1 cellular context compared by ENCODE assay signal in the genomic region with DNA sequence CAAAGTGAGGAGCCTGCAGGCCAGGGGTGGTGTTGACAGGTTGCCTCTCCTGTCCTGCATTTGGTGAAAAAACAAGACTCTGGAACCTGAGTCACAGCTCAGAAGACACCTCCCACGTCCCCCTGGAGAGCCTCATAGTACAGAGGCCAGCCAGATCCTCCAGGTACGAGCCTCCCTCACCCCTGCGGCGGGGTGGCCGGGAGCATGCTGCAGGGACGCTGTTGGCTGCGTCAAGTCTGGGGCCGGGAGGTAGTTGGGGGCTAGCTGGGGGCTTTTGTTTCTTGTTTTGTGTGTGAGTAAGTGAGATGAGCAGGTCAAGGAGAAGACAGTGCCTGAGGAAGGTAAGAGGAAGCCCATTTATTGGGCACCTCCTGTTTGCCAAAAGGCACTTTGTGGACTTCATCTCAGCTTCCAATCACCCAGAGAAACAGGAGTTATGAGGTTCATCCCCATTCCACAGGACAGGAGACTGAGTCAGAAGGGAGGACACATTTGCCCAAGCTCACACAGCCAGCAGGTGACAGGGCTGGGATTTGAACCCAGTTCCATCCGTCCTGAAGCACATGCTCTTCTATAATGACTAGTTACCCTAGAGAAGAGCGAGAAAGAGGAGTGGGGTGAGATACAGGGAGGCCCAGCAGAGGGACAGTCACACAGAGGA.
TF ChIP-seq lines count a peak whose summit lies in the region.

No MANE protein-coding gene starts in this region.

TF ChIP-seq in HepG2, 621 proteins besides CTCF, POLR2A, EP300 and RAD21 (continues in another document):
- no peak for TF ChIP-seq SIX4 (CRISPR knock-in tag; IDR thresholded peaks at IDR 0.05)
- TF ChIP-seq ZNF75D (CRISPR knock-in tag; IDR thresholded peaks at IDR 0.05; ENCODE audit: borderline replicate concordance): no peak
- TF ChIP-seq, protein P1, sequence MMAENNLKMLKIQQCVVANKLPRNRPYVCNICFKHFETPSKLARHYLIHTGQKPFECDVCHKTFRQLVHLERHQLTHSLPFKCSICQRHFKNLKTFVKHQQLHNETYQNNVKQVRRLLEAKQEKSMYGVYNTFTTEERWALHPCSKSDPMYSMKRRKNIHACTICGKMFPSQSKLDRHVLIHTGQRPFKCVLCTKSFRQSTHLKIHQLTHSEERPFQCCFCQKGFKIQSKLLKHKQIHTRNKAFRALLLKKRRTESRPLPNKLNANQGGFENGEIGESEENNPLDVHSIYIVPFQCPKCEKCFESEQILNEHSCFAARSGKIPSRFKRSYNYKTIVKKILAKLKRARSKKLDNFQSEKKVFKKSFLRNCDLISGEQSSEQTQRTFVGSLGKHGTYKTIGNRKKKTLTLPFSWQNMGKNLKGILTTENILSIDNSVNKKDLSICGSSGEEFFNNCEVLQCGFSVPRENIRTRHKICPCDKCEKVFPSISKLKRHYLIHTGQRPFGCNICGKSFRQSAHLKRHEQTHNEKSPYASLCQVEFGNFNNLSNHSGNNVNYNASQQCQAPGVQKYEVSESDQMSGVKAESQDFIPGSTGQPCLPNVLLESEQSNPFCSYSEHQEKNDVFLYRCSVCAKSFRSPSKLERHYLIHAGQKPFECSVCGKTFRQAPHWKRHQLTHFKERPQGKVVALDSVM (CRISPR knock-in tag; IDR thresholded peaks at IDR 0.05): peak; percentile 13; the same call in 1 of the 2 replicates
- no peak for TF ChIP-seq GATAD2A (CRISPR knock-in tag; IDR thresholded peaks at IDR 0.05)
- TF ChIP-seq KDM1A (CRISPR knock-in tag; IDR thresholded peaks at IDR 0.05): peak; percentile 81; the same call in 1 of the 2 replicates
- TF ChIP-seq MEIS1 (CRISPR knock-in tag; IDR thresholded peaks at IDR 0.05; ENCODE audit: borderline replicate concordance): no peak
- TF ChIP-seq, protein P2, sequence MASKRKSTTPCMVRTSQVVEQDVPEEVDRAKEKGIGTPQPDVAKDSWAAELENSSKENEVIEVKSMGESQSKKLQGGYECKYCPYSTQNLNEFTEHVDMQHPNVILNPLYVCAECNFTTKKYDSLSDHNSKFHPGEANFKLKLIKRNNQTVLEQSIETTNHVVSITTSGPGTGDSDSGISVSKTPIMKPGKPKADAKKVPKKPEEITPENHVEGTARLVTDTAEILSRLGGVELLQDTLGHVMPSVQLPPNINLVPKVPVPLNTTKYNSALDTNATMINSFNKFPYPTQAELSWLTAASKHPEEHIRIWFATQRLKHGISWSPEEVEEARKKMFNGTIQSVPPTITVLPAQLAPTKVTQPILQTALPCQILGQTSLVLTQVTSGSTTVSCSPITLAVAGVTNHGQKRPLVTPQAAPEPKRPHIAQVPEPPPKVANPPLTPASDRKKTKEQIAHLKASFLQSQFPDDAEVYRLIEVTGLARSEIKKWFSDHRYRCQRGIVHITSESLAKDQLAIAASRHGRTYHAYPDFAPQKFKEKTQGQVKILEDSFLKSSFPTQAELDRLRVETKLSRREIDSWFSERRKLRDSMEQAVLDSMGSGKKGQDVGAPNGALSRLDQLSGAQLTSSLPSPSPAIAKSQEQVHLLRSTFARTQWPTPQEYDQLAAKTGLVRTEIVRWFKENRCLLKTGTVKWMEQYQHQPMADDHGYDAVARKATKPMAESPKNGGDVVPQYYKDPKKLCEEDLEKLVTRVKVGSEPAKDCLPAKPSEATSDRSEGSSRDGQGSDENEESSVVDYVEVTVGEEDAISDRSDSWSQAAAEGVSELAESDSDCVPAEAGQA (IDR thresholded peaks at IDR 0.05; ENCODE audit: low read depth): no peak
- TF ChIP-seq, protein P2 (CRISPR knock-in tag; IDR thresholded peaks at IDR 0.05; ENCODE audit: borderline replicate concordance): no peak
- TF ChIP-seq ZMYM2 (CRISPR knock-in tag; IDR thresholded peaks at IDR 0.05): 0 out of 2 replicates have a peak, but pooled peaks have one; percentile 13
- TF ChIP-seq, protein P3, sequence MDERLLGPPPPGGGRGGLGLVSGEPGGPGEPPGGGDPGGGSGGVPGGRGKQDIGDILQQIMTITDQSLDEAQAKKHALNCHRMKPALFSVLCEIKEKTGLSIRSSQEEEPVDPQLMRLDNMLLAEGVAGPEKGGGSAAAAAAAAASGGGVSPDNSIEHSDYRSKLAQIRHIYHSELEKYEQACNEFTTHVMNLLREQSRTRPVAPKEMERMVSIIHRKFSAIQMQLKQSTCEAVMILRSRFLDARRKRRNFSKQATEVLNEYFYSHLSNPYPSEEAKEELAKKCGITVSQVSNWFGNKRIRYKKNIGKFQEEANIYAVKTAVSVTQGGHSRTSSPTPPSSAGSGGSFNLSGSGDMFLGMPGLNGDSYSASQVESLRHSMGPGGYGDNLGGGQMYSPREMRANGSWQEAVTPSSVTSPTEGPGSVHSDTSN (CRISPR knock-in tag; IDR thresholded peaks at IDR 0.05): no peak
- TF ChIP-seq, protein P4, sequence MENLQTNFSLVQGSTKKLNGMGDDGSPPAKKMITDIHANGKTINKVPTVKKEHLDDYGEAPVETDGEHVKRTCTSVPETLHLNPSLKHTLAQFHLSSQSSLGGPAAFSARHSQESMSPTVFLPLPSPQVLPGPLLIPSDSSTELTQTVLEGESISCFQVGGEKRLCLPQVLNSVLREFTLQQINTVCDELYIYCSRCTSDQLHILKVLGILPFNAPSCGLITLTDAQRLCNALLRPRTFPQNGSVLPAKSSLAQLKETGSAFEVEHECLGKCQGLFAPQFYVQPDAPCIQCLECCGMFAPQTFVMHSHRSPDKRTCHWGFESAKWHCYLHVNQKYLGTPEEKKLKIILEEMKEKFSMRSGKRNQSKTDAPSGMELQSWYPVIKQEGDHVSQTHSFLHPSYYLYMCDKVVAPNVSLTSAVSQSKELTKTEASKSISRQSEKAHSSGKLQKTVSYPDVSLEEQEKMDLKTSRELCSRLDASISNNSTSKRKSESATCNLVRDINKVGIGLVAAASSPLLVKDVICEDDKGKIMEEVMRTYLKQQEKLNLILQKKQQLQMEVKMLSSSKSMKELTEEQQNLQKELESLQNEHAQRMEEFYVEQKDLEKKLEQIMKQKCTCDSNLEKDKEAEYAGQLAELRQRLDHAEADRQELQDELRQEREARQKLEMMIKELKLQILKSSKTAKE (CRISPR knock-in tag; IDR thresholded peaks at IDR 0.05; ENCODE audit: borderline replicate concordance): no peak
- peak; percentile 1; the same call in 1 of the 2 replicates for TF ChIP-seq KDM5B (CRISPR knock-in tag; IDR thresholded peaks at IDR 0.05; ENCODE audit: borderline replicate concordance)
- TF ChIP-seq CC2D1A (CRISPR knock-in tag; IDR thresholded peaks at IDR 0.05): no peak
- peak; percentile 91 for TF ChIP-seq ZNF629 (CRISPR knock-in tag; conservative IDR thresholded peaks at IDR 0.05)
- TF ChIP-seq ZNF670 (CRISPR knock-in tag; IDR thresholded peaks at IDR 0.05; ENCODE audit: borderline replicate concordance): peak; percentile 63; the same call in 1 of the 2 replicates
- TF ChIP-seq, protein P5, sequence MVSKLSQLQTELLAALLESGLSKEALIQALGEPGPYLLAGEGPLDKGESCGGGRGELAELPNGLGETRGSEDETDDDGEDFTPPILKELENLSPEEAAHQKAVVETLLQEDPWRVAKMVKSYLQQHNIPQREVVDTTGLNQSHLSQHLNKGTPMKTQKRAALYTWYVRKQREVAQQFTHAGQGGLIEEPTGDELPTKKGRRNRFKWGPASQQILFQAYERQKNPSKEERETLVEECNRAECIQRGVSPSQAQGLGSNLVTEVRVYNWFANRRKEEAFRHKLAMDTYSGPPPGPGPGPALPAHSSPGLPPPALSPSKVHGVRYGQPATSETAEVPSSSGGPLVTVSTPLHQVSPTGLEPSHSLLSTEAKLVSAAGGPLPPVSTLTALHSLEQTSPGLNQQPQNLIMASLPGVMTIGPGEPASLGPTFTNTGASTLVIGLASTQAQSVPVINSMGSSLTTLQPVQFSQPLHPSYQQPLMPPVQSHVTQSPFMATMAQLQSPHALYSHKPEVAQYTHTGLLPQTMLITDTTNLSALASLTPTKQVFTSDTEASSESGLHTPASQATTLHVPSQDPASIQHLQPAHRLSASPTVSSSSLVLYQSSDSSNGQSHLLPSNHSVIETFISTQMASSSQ (IDR thresholded peaks at IDR 0.05; ENCODE audit: low read depth): no peak
- TF ChIP-seq, protein P5 (CRISPR knock-in tag; IDR thresholded peaks at IDR 0.05; ENCODE audit: borderline replicate concordance): no peak
- TF ChIP-seq CCDC6 (CRISPR knock-in tag; IDR thresholded peaks at IDR 0.05): no peak
- TF ChIP-seq, protein P6, sequence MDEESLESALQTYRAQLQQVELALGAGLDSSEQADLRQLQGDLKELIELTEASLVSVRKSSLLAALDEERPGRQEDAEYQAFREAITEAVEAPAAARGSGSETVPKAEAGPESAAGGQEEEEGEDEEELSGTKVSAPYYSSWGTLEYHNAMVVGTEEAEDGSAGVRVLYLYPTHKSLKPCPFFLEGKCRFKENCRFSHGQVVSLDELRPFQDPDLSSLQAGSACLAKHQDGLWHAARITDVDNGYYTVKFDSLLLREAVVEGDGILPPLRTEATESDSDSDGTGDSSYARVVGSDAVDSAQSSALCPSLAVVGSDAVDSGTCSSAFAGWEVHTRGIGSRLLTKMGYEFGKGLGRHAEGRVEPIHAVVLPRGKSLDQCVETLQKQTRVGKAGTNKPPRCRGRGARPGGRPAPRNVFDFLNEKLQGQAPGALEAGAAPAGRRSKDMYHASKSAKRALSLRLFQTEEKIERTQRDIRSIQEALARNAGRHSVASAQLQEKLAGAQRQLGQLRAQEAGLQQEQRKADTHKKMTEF (CRISPR knock-in tag; IDR thresholded peaks at IDR 0.05): no peak
